ENCODE assay signal across 8 cellular contexts in genomic region chr17:8164815-8165131, GRCh38. TPM values are rescaled to one million over a fixed set of nuclear protein-coding genes. Genes with fewer than 3 reads are reported as not detected.
DNase-seq lines count a peak whose midpoint lies in the region; ATAC-seq and TF ChIP-seq lines count a peak whose summit lies in the region.
"Had no signal": no experiment of that assay in that cellular context is flagged by ENCODE, and none has a peak within 500 bp of the region (broad histone marks: within the 10 kb centered on the region; RNA-seq: fewer than 3 reads in every experiment).

No MANE protein-coding gene starts in this region.

- TF ChIP-seq CTCF in ascending aorta (IDR thresholded peaks at IDR 0.05) (no peak), liver (IDR thresholded peaks at IDR 0.05; ENCODE audit: low read depth, low read length, missing input control) (no peak)

- no peaks in the 10 kb centered on the region for H3K27me3 ChIP-seq in Karpas-422 (ENCODE audit: low read length)
- no peaks in the 10 kb centered on the region for H3K27me3 ChIP-seq in ascending aorta
- no peaks in the 10 kb centered on the region for H3K27me3 ChIP-seq in liver (ENCODE audit: control insufficient read depth in 4 of 4, insufficient read depth in 4 of 4, low read length in 3 of 4)
- H3K27me3 ChIP-seq in subcutaneous abdominal adipose tissue (ENCODE audit: control insufficient read depth in 5 of 5, insufficient read depth in 4 of 5, low read length in 5 of 5): no peaks in the 10 kb centered on the region

- no peak for ATAC-seq in HG03521 (IDR thresholded peaks at IDR 0.05; ENCODE audit: unreplicated experiment)

- H3K79me2 ChIP-seq in Karpas-422 (ENCODE audit: low read length): peaks cover 23% of the 10 kb centered on the region

- H3K27ac ChIP-seq in Karpas-422 (ENCODE audit: low read length) (peak overlapping the region; percentile 81), ascending aorta (peak overlapping the region; percentile 99 to 100), liver (ENCODE audit: low read depth in 1 of 2, low read length in 2 of 2) (peak overlapping the region; percentile 97 to 98), subcutaneous abdominal adipose tissue (ENCODE audit: low read depth, low read length) (peak overlapping the region; percentile 93)

- H3K4me1 ChIP-seq in Karpas-422 (ENCODE audit: low read length): peaks cover 43% of the 10 kb centered on the region
- H3K4me1 ChIP-seq in ascending aorta: peaks cover 21 to 27% of the 10 kb centered on the region in 2 donors
- H3K4me1 ChIP-seq in liver (ENCODE audit: control insufficient read depth in 4 of 4, insufficient read depth in 4 of 4, low read length in 3 of 4): peaks cover 8 to 37% (median 31%) of the 10 kb centered on the region in 4 donors
- H3K4me1 ChIP-seq in subcutaneous abdominal adipose tissue (ENCODE audit: control insufficient read depth in 5 of 5, insufficient read depth in 5 of 5, low read length in 5 of 5): peaks cover 10 to 43% (median 40%) of the 10 kb centered on the region in 5 donors

- no peaks in the 10 kb centered on the region for H3K9me2 ChIP-seq in Karpas-422 (replicated peaks; ENCODE audit: insufficient read depth, low read length)

- intact Hi-C loops in ascending aorta (cut with DNase I): no loop called here

- H4K20me1 ChIP-seq in Karpas-422 (ENCODE audit: insufficient read depth, low read depth, low read length): peaks cover 12% of the 10 kb centered on the region

- H3K9me3 ChIP-seq in Karpas-422 (ENCODE audit: low read length) (no peaks in the 10 kb centered on the region), ascending aorta (no peaks in the 10 kb centered on the region), liver (ENCODE audit: control insufficient read depth in 4 of 4, low read length in 3 of 4) (no peaks in the 10 kb centered on the region), subcutaneous abdominal adipose tissue (ENCODE audit: control insufficient read depth in 5 of 5, low read length in 5 of 5) (no peaks in the 10 kb centered on the region)

- WGBS in liver: 77% methylated on average over 6 of the region's 6 CpGs

- peaks cover 6% of the 10 kb centered on the region; the same call in 1 of the 2 replicates for H3K36me3 ChIP-seq in Karpas-422 (ENCODE audit: insufficient read depth, low read length)
- peaks cover 10 to 13% of the 10 kb centered on the region in 2 donors for H3K36me3 ChIP-seq in ascending aorta
- H3K36me3 ChIP-seq in liver (ENCODE audit: control insufficient read depth in 4 of 4, insufficient read depth in 3 of 4, low read depth in 1 of 4, low read length in 3 of 4): peaks cover 2 to 7% (median 4%) of the 10 kb centered on the region in 4 donors
- peaks cover 2 to 20% (median 15%) of the 10 kb centered on the region in 5 donors for H3K36me3 ChIP-seq in subcutaneous abdominal adipose tissue (ENCODE audit: control insufficient read depth in 5 of 5, insufficient read depth in 5 of 5, low read length in 5 of 5)

- no peak for TF ChIP-seq RAD21 in liver (IDR thresholded peaks at IDR 0.05)

- H3K4me3 ChIP-seq in Karpas-422 (ENCODE audit: low read length) (peak overlapping the region; percentile 86; the same call in 1 of the 2 replicates), ascending aorta (no peak overlapping the region), liver (ENCODE audit: low read depth in 1 of 3, low read length in 3 of 3) (no peak overlapping the region), subcutaneous abdominal adipose tissue (ENCODE audit: low read depth in 1 of 5, low read length in 5 of 5) (peak overlapping the region in 1 of 5 donors; percentile 92)

- peak overlapping the region; percentile 88 for H3K4me2 ChIP-seq in Karpas-422 (ENCODE audit: low read depth, low read length, poor library complexity, severe bottlenecking)

- H3K9ac ChIP-seq in Karpas-422 (ENCODE audit: low read length) (peak overlapping the region; percentile 96), liver (ENCODE audit: low read depth in 1 of 2, low read length in 2 of 2) (peak overlapping the region; percentile 1 to 52), subcutaneous abdominal adipose tissue (ENCODE audit: low read length in 5 of 5) (peak overlapping the region in 2 of 5 donors; percentile 12 to 33)

- peak overlapping the region; percentile 94; the same call in 1 of the 2 replicates for H2AFZ ChIP-seq in Karpas-422 (ENCODE audit: low read length)

- DNase-seq in Karpas-422 (no peak), ascending aorta (ENCODE audit: low spot score in 2 of 2) (no peak), NCI-H187 treated with DMSO at 0.1 percent for 48 hours (lab: John Stamatoyannopoulos, UW) (no peak), HUDEP-2 (lab: John Stamatoyannopoulos, UW; ENCODE audit: unreplicated experiment in 76 of 76) (no peak)
- DNase-seq: NCI-H1105 had no signal

TF ChIP-seq in liver, 16 proteins besides CTCF, POLR2A, EP300 and RAD21:
- TF ChIP-seq ATF3 (IDR thresholded peaks at IDR 0.05) (no peak), SP1 (IDR thresholded peaks at IDR 0.05) (no peak), JUND (IDR thresholded peaks at IDR 0.05) (no peak), HNF4A (conservative IDR thresholded peaks at IDR 0.05) (no peak), FOXA1 (IDR thresholded peaks at IDR 0.05) (no peak), TAF1 (conservative IDR thresholded peaks at IDR 0.05) (no peak), EGR1 (IDR thresholded peaks at IDR 0.05; ENCODE audit: low read depth in 2 of 2) (no peak), REST (IDR thresholded peaks at IDR 0.05) (no peak)

RNA-seq across cellular contexts. Expression of gene VAMP2, which starts 2.0 kb away (rescaled TPM):
- 24.5 and 47.7 TPM in 2 replicates for total RNA-seq in Karpas-422 (2014; rRNA removed; shearing (Covaris generic); ENCODE audit: low replicate concordance)
- total RNA-seq in ascending aorta (28.3 TPM), liver (1 to 10 TPM; 4.2 to 9.0 TPM)
- polyA plus RNA-seq in liver: 10 to 100 TPM; 11.4 to 25.9 TPM

RNA-seq across cellular contexts. Expression of gene TMEM107, which starts 11.4 kb away (rescaled TPM):
- total RNA-seq in Karpas-422 (2014; rRNA removed; shearing (Covaris generic); ENCODE audit: low replicate concordance): 70.7 and 134 TPM in 2 replicates
- total RNA-seq in ascending aorta (1.6 TPM), liver (1 to 10 TPM; 4.5 to 8.4 TPM)
- 1 to 10 TPM; 3.0 to 3.9 TPM for polyA plus RNA-seq in liver

RNA-seq across cellular contexts. Expression of gene PER1, which starts 12.6 kb away (rescaled TPM):
- 12.7 and 24.0 TPM in 2 replicates for total RNA-seq in Karpas-422 (2014; rRNA removed; shearing (Covaris generic); ENCODE audit: low replicate concordance)
- total RNA-seq in ascending aorta: 178 TPM
- 10 to 100 TPM; 10.1 to 71.6 TPM for total RNA-seq in liver
- 10 to 100 TPM; 24.9 to 34.6 TPM for polyA plus RNA-seq in liver

RNA-seq across cellular contexts. Expression of gene BORCS6, which starts 25.2 kb away (rescaled TPM):
- total RNA-seq in Karpas-422 (2014; rRNA removed; shearing (Covaris generic); ENCODE audit: low replicate concordance): 10.3 and 34.4 TPM in 2 replicates
- total RNA-seq in ascending aorta: 29.5 TPM
- total RNA-seq in liver: 1 to 10 TPM; 5.1 to 6.8 TPM
- polyA plus RNA-seq in liver: 1 to 10 TPM; 4.1 to 6.4 TPM

RNA-seq across cellular contexts. Expression of gene HES7, which starts 40.9 kb away (rescaled TPM):
- total RNA-seq in Karpas-422 (2014; rRNA removed; shearing (Covaris generic); ENCODE audit: low replicate concordance): 0.37 and 2.1 TPM in 2 replicates
- not detected for total RNA-seq in ascending aorta
- not detected for total RNA-seq in liver
- polyA plus RNA-seq in liver: not detected
